Comparison of ENCODE assay signal across 13 cellular contexts in the genomic region with DNA sequence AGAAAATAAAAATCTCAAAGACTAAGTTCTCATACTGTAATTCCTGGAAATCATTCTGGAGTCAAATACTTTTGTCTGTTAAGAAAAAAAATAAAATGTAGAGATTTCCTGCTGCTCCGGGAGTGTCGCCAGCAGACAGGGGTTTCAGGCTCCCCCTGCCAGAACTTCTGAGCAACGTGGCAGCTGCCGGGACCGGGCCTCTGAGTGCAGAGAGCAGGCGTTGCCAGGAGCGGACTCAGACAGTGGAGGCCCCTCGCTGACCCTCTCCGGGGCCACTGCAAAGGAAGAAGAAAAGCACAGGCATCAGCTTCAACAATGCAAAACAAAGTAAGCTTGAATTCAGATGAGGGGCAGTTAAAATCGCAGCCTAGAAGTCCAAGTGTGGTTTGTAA.
A peak's percentile ranks its signal among the peaks of the same experiment; 100 is the strongest.
DNase-seq lines count a peak whose midpoint lies in the region; ATAC-seq and TF ChIP-seq lines count a peak whose summit lies in the region.
"Had no signal": no experiment of that assay in that cellular context is flagged by ENCODE, and none has a peak within 500 bp of the region (broad histone marks: within the 10 kb centered on the region; RNA-seq: fewer than 3 reads in every experiment).

No MANE protein-coding gene starts in this region.

- 1 to 4% (median 1%) methylated on average over 10 of the region's 10 CpGs for WGBS in ovary, 3 donors

- POLR2A ChIA-PET in activated CD4-positive, alpha-beta T cell treated with anti-CD3 and anti-CD28 coated beads, Interleukin-2, amount 10 ng/mL, durations not matched to agents 7 days and 5 days (lab: Charles Lee) = no interaction called here

- no peaks in the 10 kb centered on the region for H3K9me3 Mint-ChIP-seq in activated CD4-positive, alpha-beta T cell treated with anti-CD3 and anti-CD28 coated beads, Interleukin-2, amount 10 ng/mL, durations not matched to agents 7 days and 5 days

- no peak overlapping the region for H3K4me3 Mint-ChIP-seq in activated CD4-positive, alpha-beta T cell treated with anti-CD3 and anti-CD28 coated beads, Interleukin-2, amount 10 ng/mL, durations not matched to agents 7 days and 5 days
- H3K4me3 Mint-ChIP-seq: H9 had no signal

- H3K27ac ChIP-seq in brain microvascular endothelial cell (peak overlapping the region; percentile 7), right atrium auricular region (peak overlapping the region; percentile 24 to 51), ovary (peak overlapping the region in 1 of 2 donors; percentile 61)

- CTCF ChIA-PET in activated CD4-positive, alpha-beta T cell treated with anti-CD3 and anti-CD28 coated beads, Interleukin-2, amount 10 ng/mL, durations not matched to agents 7 days and 5 days (lab: Charles Lee) = no interaction called here

- no peaks in the 10 kb centered on the region for H3K9me3 ChIP-seq in right atrium auricular region
- H3K9me3 ChIP-seq in ovary = no peaks in the 10 kb centered on the region
- H3K9me3 ChIP-seq: pancreas had no signal

- TF ChIP-seq POLR2A in ovary (IDR thresholded peaks at IDR 0.05) = no peak

- H3K27me3 ChIP-seq in brain microvascular endothelial cell (replicated peaks) (no peaks in the 10 kb centered on the region), right atrium auricular region (no peaks in the 10 kb centered on the region), ovary (no peaks in the 10 kb centered on the region)
- H3K27me3 ChIP-seq: pancreas had no signal

- H3K27ac Mint-ChIP-seq in activated CD4-positive, alpha-beta T cell treated with anti-CD3 and anti-CD28 coated beads, Interleukin-2, amount 10 ng/mL, durations not matched to agents 7 days and 5 days = no peak overlapping the region
- H3K27ac Mint-ChIP-seq: H9 had no signal

- no peaks in the 10 kb centered on the region for H3K36me3 Mint-ChIP-seq in activated CD4-positive, alpha-beta T cell treated with anti-CD3 and anti-CD28 coated beads, Interleukin-2, amount 10 ng/mL, durations not matched to agents 7 days and 5 days (ENCODE audit: low read depth)

- DNase-seq in AG10803 (ENCODE audit: low read depth) = peak; percentile 85
- DNase-seq in brain microvascular endothelial cell = peak; percentile 47
- no peak for DNase-seq in right atrium auricular region (ENCODE audit: low spot score)
- DNase-seq in ovary = peak; percentile 80 to 93 (median 90)
- no peak for DNase-seq in activated CD4-positive, alpha-beta T cell treated with anti-CD3 and anti-CD28 coated beads, Interleukin-2, amount 10 ng/mL, durations not matched to agents 7 days and 5 days
- DNase-seq: activated effector memory CD4-positive, alpha-beta T cell treated with anti-CD3 and anti-CD28 coated beads, Interleukin-2, amount 50 U/mL, for 16 hours; H9; pancreas had no signal

- intact Hi-C loops in ovary (cut with DNase I) = no loop called here

- H3K36me3 ChIP-seq in brain microvascular endothelial cell (replicated peaks) (no peaks in the 10 kb centered on the region), right atrium auricular region (no peaks in the 10 kb centered on the region), ovary (no peaks in the 10 kb centered on the region)
- H3K36me3 ChIP-seq: pancreas had no signal

- H3K27me3 Mint-ChIP-seq in activated CD4-positive, alpha-beta T cell treated with anti-CD3 and anti-CD28 coated beads, Interleukin-2, amount 10 ng/mL, durations not matched to agents 7 days and 5 days = no peaks in the 10 kb centered on the region

- no peak for ATAC-seq in GM21447 (IDR thresholded peaks at IDR 0.05; ENCODE audit: unreplicated experiment)
- ATAC-seq in GM18907 (IDR thresholded peaks at IDR 0.05; ENCODE audit: unreplicated experiment) = no peak
- ATAC-seq in HG02623 (IDR thresholded peaks at IDR 0.05; ENCODE audit: unreplicated experiment) = no peak
- ATAC-seq: activated CD4-positive, CD25-positive, alpha-beta regulatory T cell treated with anti-CD3 and anti-CD28 coated beads, Interleukin-2, amount 50 U/mL, for 24 hours had no signal

- H3K4me1 Mint-ChIP-seq in activated CD4-positive, alpha-beta T cell treated with anti-CD3 and anti-CD28 coated beads, Interleukin-2, amount 10 ng/mL, durations not matched to agents 7 days and 5 days = no peaks in the 10 kb centered on the region
- H3K4me1 Mint-ChIP-seq: H9 had no signal

- TF ChIP-seq EP300 in ovary (IDR thresholded peaks at IDR 0.05) = no peak

- in situ Hi-C loops in brain microvascular endothelial cell (cut with HindIII; ENCODE audit: low pct_ligation_motif_present, low sequenced_read_pairs) = no loop called here

- H3K4me1 ChIP-seq in right atrium auricular region (peaks cover 0 to 27% of the 10 kb centered on the region in 2 donors), ovary (ENCODE audit: insufficient read depth) (peaks cover 17% of the 10 kb centered on the region)
- H3K4me1 ChIP-seq: pancreas had no signal

- H3K4me3 ChIP-seq in AG10803 (ENCODE audit: low read length) (no peak overlapping the region), brain microvascular endothelial cell (ENCODE audit: low read depth, low read length) (no peak overlapping the region), right atrium auricular region (no peak overlapping the region), ovary (no peak overlapping the region)
- H3K4me3 ChIP-seq: K562, pancreas had no signal

- TF ChIP-seq CTCF in AG10803 (conservative IDR thresholded peaks at IDR 0.05; ENCODE audit: low read length) = peak; percentile 10; the same call in 1 of the 2 replicates
- TF ChIP-seq CTCF in brain microvascular endothelial cell (IDR thresholded peaks at IDR 0.05; ENCODE audit: low read depth, low read length, missing control alignments) = peak; percentile 2
- no peak for TF ChIP-seq CTCF in right atrium auricular region (IDR thresholded peaks at IDR 0.05)
- TF ChIP-seq CTCF in ovary (IDR thresholded peaks at IDR 0.05) = no peak

Comparison
In these comparisons a context has a peak if more than half of its experiments do, and no peak if none do; other contexts are left out.
1. DNase-seq: peak in AG10803 (single experiment), brain microvascular endothelial cell (single experiment) and ovary (5 of 5); none in right atrium auricular region (single experiment) and activated CD4-positive, alpha-beta T cell treated with anti-CD3 and anti-CD28 coated beads, Interleukin-2, amount 10 ng/mL, durations not matched to agents 7 days and 5 days (single experiment).
2. CTCF ChIP-seq: peak in AG10803 (single experiment) and brain microvascular endothelial cell (single experiment); none in right atrium auricular region (0 of 2) and ovary (0 of 3).